In genomic region chr15:72189250-72189902, GRCh38 we compare ENCODE assay signal across 8 cellular contexts.
"Had no signal": no experiment of that assay in that cellular context is flagged by ENCODE, and none has a peak within 500 bp of the region (broad histone marks: within the 10 kb centered on the region; RNA-seq: fewer than 3 reads in every experiment).

No MANE protein-coding gene starts in this region.

- H3K4me3 ChIP-seq: GM23248, HAP-1 had no signal

- FAIRE-seq: HepG2 had no signal

- DNase-seq: GM23248, GOT3, H7, Karpas-422, KBM-7 had no signal

- ATAC-seq: HCT116, HepG2 had no signal
